In the genomic region with DNA sequence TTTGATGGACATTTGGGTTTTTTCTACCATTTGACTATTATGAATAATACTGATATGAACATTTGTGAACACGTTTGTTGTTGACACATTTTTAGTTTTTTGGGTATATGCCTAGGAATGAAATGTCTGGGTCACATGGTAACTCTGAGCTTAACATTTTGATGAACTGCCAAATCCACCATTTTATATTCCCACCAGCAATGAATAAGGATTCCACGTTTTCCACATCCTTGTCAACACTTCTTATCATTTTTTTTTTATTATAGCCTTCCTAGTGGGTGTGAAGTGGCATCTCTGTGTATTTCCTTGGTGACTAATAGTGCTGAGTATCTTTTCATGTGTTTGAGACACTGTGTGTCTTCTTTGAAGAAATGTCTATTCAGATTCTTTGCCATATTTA, we compare ENCODE assay signal across 15 cellular contexts.
"Had no signal": no experiment of that assay in that cellular context is flagged by ENCODE, and none has a peak within 500 bp of the region (broad histone marks: within the 10 kb centered on the region; RNA-seq: fewer than 3 reads in every experiment).

No MANE protein-coding gene starts in this region.

- H3K27ac ChIP-seq: ascending aorta, cardiac muscle cell, heart left ventricle had no signal

- H3K4me3 ChIP-seq: ascending aorta, cardiac muscle cell, heart left ventricle, lung had no signal

- DNase-seq: activated CD4-positive, alpha-beta T cell treated with anti-CD3 and anti-CD28 coated beads, Interleukin-2, amount 10 ng/mL, durations not matched to agents 7 days and 5 days; activated naive CD4-positive, alpha-beta T cell treated with Interleukin-2 at 50 U/mL for 16 hours; activated naive CD8-positive, alpha-beta T cell treated with anti-CD3 and anti-CD28 coated beads, Interleukin-2, amount 50 U/mL, for 24 hours; heart left ventricle; immature natural killer cell; left cardiac atrium; midbrain; naive B cell; stimulated activated CD4-positive, alpha-beta T cell treated with anti-CD3 and anti-CD28 coated beads, Interleukin-2, amount 100 ng/mL, for 48 hours; T-helper 2 cell had no signal

- H3K9me3 ChIP-seq: ascending aorta, heart left ventricle had no signal

- H3K27ac Mint-ChIP-seq: activated CD4-positive, alpha-beta T cell treated with anti-CD3 and anti-CD28 coated beads, Interleukin-2, amount 10 ng/mL, durations not matched to agents 7 days and 5 days; activated naive CD8-positive, alpha-beta T cell treated with anti-CD3 and anti-CD28 coated beads, Interleukin-2, amount 50 U/mL, for 24 hours; immature natural killer cell; stimulated activated memory B cell treated with anti-CD40 and anti-IgM and Interleukin-4, amounts not matched to agents 10 μg/mL and 1 μg/mL and 100 μg/mL, for 72 hours had no signal

- H3K9me3 Mint-ChIP-seq: activated CD4-positive, alpha-beta T cell treated with anti-CD3 and anti-CD28 coated beads, Interleukin-2, amount 10 ng/mL, durations not matched to agents 7 days and 5 days; activated naive CD8-positive, alpha-beta T cell treated with anti-CD3 and anti-CD28 coated beads, Interleukin-2, amount 50 U/mL, for 24 hours; naive B cell; stimulated activated memory B cell treated with anti-CD40 and anti-IgM and Interleukin-4, amounts not matched to agents 10 μg/mL and 1 μg/mL and 100 μg/mL, for 72 hours had no signal

- H3K27me3 ChIP-seq: ascending aorta, cardiac muscle cell, heart left ventricle had no signal

- H3K4me1 Mint-ChIP-seq: activated CD4-positive, alpha-beta T cell treated with anti-CD3 and anti-CD28 coated beads, Interleukin-2, amount 10 ng/mL, durations not matched to agents 7 days and 5 days; activated naive CD8-positive, alpha-beta T cell treated with anti-CD3 and anti-CD28 coated beads, Interleukin-2, amount 50 U/mL, for 24 hours; immature natural killer cell; naive B cell; stimulated activated memory B cell treated with anti-CD40 and anti-IgM and Interleukin-4, amounts not matched to agents 10 μg/mL and 1 μg/mL and 100 μg/mL, for 72 hours had no signal

- H3K4me1 ChIP-seq: ascending aorta had no signal

- H3K4me3 Mint-ChIP-seq: activated CD4-positive, alpha-beta T cell treated with anti-CD3 and anti-CD28 coated beads, Interleukin-2, amount 10 ng/mL, durations not matched to agents 7 days and 5 days; activated naive CD8-positive, alpha-beta T cell treated with anti-CD3 and anti-CD28 coated beads, Interleukin-2, amount 50 U/mL, for 24 hours; immature natural killer cell; naive B cell; stimulated activated memory B cell treated with anti-CD40 and anti-IgM and Interleukin-4, amounts not matched to agents 10 μg/mL and 1 μg/mL and 100 μg/mL, for 72 hours had no signal

- H3K27me3 Mint-ChIP-seq: activated CD4-positive, alpha-beta T cell treated with anti-CD3 and anti-CD28 coated beads, Interleukin-2, amount 10 ng/mL, durations not matched to agents 7 days and 5 days; activated naive CD8-positive, alpha-beta T cell treated with anti-CD3 and anti-CD28 coated beads, Interleukin-2, amount 50 U/mL, for 24 hours; stimulated activated memory B cell treated with anti-CD40 and anti-IgM and Interleukin-4, amounts not matched to agents 10 μg/mL and 1 μg/mL and 100 μg/mL, for 72 hours had no signal

- ATAC-seq: activated naive CD8-positive, alpha-beta T cell treated with anti-CD3 and anti-CD28 coated beads, Interleukin-2, amount 50 U/mL, for 24 hours; esophagus mucosa; heart left ventricle; stimulated activated memory B cell treated with anti-CD40 and anti-IgM and Interleukin-4, amounts not matched to agents 10 μg/mL and 1 μg/mL and 100 μg/mL, for 72 hours had no signal

- H3K36me3 ChIP-seq: ascending aorta, cardiac muscle cell, heart left ventricle had no signal

- H3K36me3 Mint-ChIP-seq: immature natural killer cell; naive B cell; stimulated activated memory B cell treated with anti-CD40 and anti-IgM and Interleukin-4, amounts not matched to agents 10 μg/mL and 1 μg/mL and 100 μg/mL, for 72 hours had no signal
